ENCODE assay signal across 18 cellular contexts in genomic region chr21:28725396-28725795, GRCh38.
DNase-seq lines count a peak whose midpoint lies in the region; ATAC-seq, FAIRE-seq and TF ChIP-seq lines count a peak whose summit lies in the region.
"Had no signal": no experiment of that assay in that cellular context is flagged by ENCODE, and none has a peak within 500 bp of the region (broad histone marks: within the 10 kb centered on the region; RNA-seq: fewer than 3 reads in every experiment).

No MANE protein-coding gene starts in this region.

- H3K79me2 ChIP-seq in GM23338 (replicated peaks; ENCODE audit: insufficient read depth) (no peaks in the 10 kb centered on the region), mammary epithelial cell (ENCODE audit: insufficient read depth, low read length) (no peaks in the 10 kb centered on the region), keratinocyte (ENCODE audit: control insufficient read depth, insufficient read depth, low read length) (no peaks in the 10 kb centered on the region)

- no peaks in the 10 kb centered on the region for H3K27me3 ChIP-seq in GM23338 (ENCODE audit: insufficient read depth)
- H3K27me3 ChIP-seq in mammary epithelial cell (ENCODE audit: insufficient read depth, low read length) = no peaks in the 10 kb centered on the region
- no peaks in the 10 kb centered on the region for H3K27me3 ChIP-seq in keratinocyte (ENCODE audit: control insufficient read depth, extremely low read depth, insufficient read depth, low read length)
- H3K27me3 ChIP-seq: BLaER1 had no signal

- H3K27ac ChIP-seq in GM23338 (ENCODE audit: low read depth) (no peak overlapping the region), mammary epithelial cell (ENCODE audit: insufficient read depth, low read depth, low read length) (no peak overlapping the region), keratinocyte (ENCODE audit: control insufficient read depth, insufficient read depth, low read length) (no peak overlapping the region)
- H3K27ac ChIP-seq: 22Rv1, BLaER1 had no signal

- TF ChIP-seq CTCF in GM23338 (conservative IDR thresholded peaks at IDR 0.05; ENCODE audit: low read depth in 2 of 2) (no peak), mammary epithelial cell (conservative IDR thresholded peaks at IDR 0.05 in 1 of 2, IDR thresholded peaks at IDR 0.05 in 1 of 2; ENCODE audit: extremely low read depth in 1 of 2, insufficient read depth in 1 of 2, low read depth in 1 of 2, low read length in 2 of 2) (no peak), keratinocyte (optimal IDR thresholded peaks at IDR 0.05 in 1 of 3, IDR thresholded peaks at IDR 0.05 in 1 of 3, conservative IDR thresholded peaks at IDR 0.05 in 1 of 3; ENCODE audit: extremely low read depth in 1 of 3, insufficient read depth in 2 of 3, low read length in 3 of 3) (no peak)

- no peak overlapping the region for H3K4me3 Mint-ChIP-seq in GM23338
- H3K4me3 Mint-ChIP-seq: CD8-positive, alpha-beta memory T cell had no signal

- no peak overlapping the region for H3K4me3 ChIP-seq in GM23338
- H3K4me3 ChIP-seq in mammary epithelial cell (replicated peaks in 1 of 3; ENCODE audit: insufficient read depth in 1 of 3, low read depth in 2 of 3, low read length in 3 of 3) = no peak overlapping the region
- H3K4me3 ChIP-seq in keratinocyte (ENCODE audit: control insufficient read depth in 2 of 3, extremely low read depth in 1 of 3, insufficient read depth in 2 of 3, low read depth in 1 of 3, low read length in 3 of 3) = no peak overlapping the region
- H3K4me3 ChIP-seq: BLaER1, GM12878, HAP-1 had no signal

- peaks cover 2% of the 10 kb centered on the region for H3K27me3 Mint-ChIP-seq in GM23338 (ENCODE audit: insufficient read depth, low read depth, poor library complexity)
- H3K27me3 Mint-ChIP-seq: CD8-positive, alpha-beta memory T cell had no signal

- CTCF ChIA-PET in mammary epithelial cell (lab: Charles Lee; ENCODE audit: low non-redundant PET) = no interaction called here

- peaks cover 3% of the 10 kb centered on the region; the same call in 1 of the 3 replicates for H3K4me1 Mint-ChIP-seq in GM23338

- H3F3A ChIP-seq in GM23338 (replicated peaks; ENCODE audit: low read depth) = no peaks in the 10 kb centered on the region

- H4K20me1 ChIP-seq in GM23338 (replicated peaks; ENCODE audit: insufficient read depth) = no peaks in the 10 kb centered on the region
- H4K20me1 ChIP-seq in mammary epithelial cell (ENCODE audit: insufficient read depth, low read length) = no peaks in the 10 kb centered on the region
- H4K20me1 ChIP-seq in keratinocyte (ENCODE audit: control insufficient read depth, extremely low read depth, insufficient read depth, low read length) = no peaks in the 10 kb centered on the region
- H4K20me1 ChIP-seq: BLaER1 had no signal

- H3K9ac ChIP-seq in mammary epithelial cell (ENCODE audit: insufficient read depth, low read length) (no peak overlapping the region), keratinocyte (ENCODE audit: control insufficient read depth, extremely low read depth, insufficient read depth, low read length) (no peak overlapping the region)
- H3K9ac ChIP-seq: BLaER1 had no signal

- no peak overlapping the region for H3K27ac Mint-ChIP-seq in GM23338

- H3K9me3 ChIP-seq in mammary epithelial cell (replicated peaks; ENCODE audit: insufficient read depth, low read length) (no peaks in the 10 kb centered on the region), keratinocyte (ENCODE audit: control insufficient read depth, low read depth, low read length) (peaks cover 3% of the 10 kb centered on the region)
- H3K9me3 ChIP-seq: BLaER1, Caco-2, HAP-1 had no signal

- H2AFZ ChIP-seq in GM23338 = peak overlapping the region; percentile 38; the same call in 1 of the 2 replicates
- peak overlapping the region; percentile 73 for H2AFZ ChIP-seq in mammary epithelial cell (ENCODE audit: low read depth, low read length)
- peak overlapping the region; percentile 46 for H2AFZ ChIP-seq in keratinocyte (ENCODE audit: control insufficient read depth, low read length)

- no peak for ATAC-seq in GM23338
- ATAC-seq: GM12878 had no signal

- H3K9me1 ChIP-seq in keratinocyte (ENCODE audit: control insufficient read depth, extremely low read depth, insufficient read depth, low read length) = no peaks in the 10 kb centered on the region

- in situ Hi-C loops in mammary epithelial cell (cut with MboI; ENCODE audit: low sequenced_read_pairs in 2 of 2) (loop anchor here (25.0 kb wide), 3 partner anchors 663 to 1888 kb away; partner anchors contain the start of gene ADAMTS1 (in 1 of the 2)), G401 (cut with HindIII; ENCODE audit: low sequenced_read_pairs) (no loop called here)

- H3K4me1 ChIP-seq in GM23338 (ENCODE audit: insufficient read depth) = no peaks in the 10 kb centered on the region
- peaks cover 7% of the 10 kb centered on the region for H3K4me1 ChIP-seq in mammary epithelial cell (ENCODE audit: insufficient read depth, low read length)
- H3K4me1 ChIP-seq in keratinocyte (ENCODE audit: control insufficient read depth, extremely low read depth, insufficient read depth, low read length) = peaks cover 5% of the 10 kb centered on the region
- H3K4me1 ChIP-seq: BLaER1, Caco-2, HAP-1 had no signal

- no peaks in the 10 kb centered on the region for H3K9me2 ChIP-seq in GM23338 (ENCODE audit: insufficient read depth)

- BruUV-seq in mammary epithelial cell (replicated peaks; lab: Mats Ljungman, UMichigan) = no TSS peak

- DNase-seq in NCI-H2171 treated with DMSO at 0.1 percent for 48 hours (lab: John Stamatoyannopoulos, UW) (peak; percentile 12), NCI-H2171 (lab: John Stamatoyannopoulos, UW) (no peak), GM23338 (ENCODE audit: low spot score) (no peak), mammary epithelial cell (peak; percentile 44), keratinocyte (ENCODE audit: low read depth, low spot score) (no peak), G401 (ENCODE audit: low spot score) (no peak), germinal center (ENCODE audit: low spot score) (no peak)
- no peak for DNase-seq in activated T-cell treated with anti-CD3 and anti-CD28 coated beads, Interleukin-2, amount 50 U/mL, for 48 hours
- DNase-seq: AML-193; Caco-2; CD8-positive, alpha-beta memory T cell; DND-41; GOT3 had no signal

- H3K36me3 Mint-ChIP-seq in GM23338 (ENCODE audit: low read depth) = no peaks in the 10 kb centered on the region

- WGBS in mammary epithelial cell (ENCODE audit: low coverage, missing lambda C conversion rate) = 20% methylated on average over 1 of the region's 1 CpG

- dilution Hi-C loops in mammary epithelial cell (cut with HindIII; ENCODE audit: low sequenced_read_pairs) = no loop called here
- dilution Hi-C loops in keratinocyte (cut with MboI; ENCODE audit: extremely low pct_ligation_motif_present, low sequenced_read_pairs) = no loop called here

- H3K36me3 ChIP-seq in GM23338 (ENCODE audit: insufficient read depth) (no peaks in the 10 kb centered on the region), mammary epithelial cell (ENCODE audit: insufficient read depth, low read length) (no peaks in the 10 kb centered on the region), keratinocyte (ENCODE audit: control insufficient read depth in 2 of 2, extremely low read depth in 1 of 2, insufficient read depth in 2 of 2, low read length in 2 of 2) (no peaks in the 10 kb centered on the region)
- H3K36me3 ChIP-seq: BLaER1, HAP-1 had no signal

- no peaks in the 10 kb centered on the region for H3K9me3 Mint-ChIP-seq in GM23338
- H3K9me3 Mint-ChIP-seq: CD8-positive, alpha-beta memory T cell had no signal

- intact Hi-C loops in mammary epithelial cell (cut with micrococcal nuclease) = no loop called here

- FAIRE-seq in keratinocyte (lab: Jason Lieb, UNC) = peak; percentile 79
- FAIRE-seq: GM12878, GM18507 had no signal

- H3K4me2 ChIP-seq in GM23338 (no peak overlapping the region), mammary epithelial cell (ENCODE audit: insufficient read depth, low read depth, low read length) (peak overlapping the region; percentile 29), keratinocyte (ENCODE audit: control insufficient read depth, extremely low read depth, insufficient read depth, low read depth, low read length) (no peak overlapping the region)
- H3K4me2 ChIP-seq: BLaER1 had no signal

TF ChIP-seq in GM23338, 12 proteins besides CTCF, POLR2A, EP300 and RAD21:
- TF ChIP-seq REST (IDR thresholded peaks at IDR 0.05; ENCODE audit: unreplicated experiment) (no peak), CREB1 (CRISPR knock-in tag; IDR thresholded peaks at IDR 0.05; ENCODE audit: low read depth) (no peak), EZH2 (IDR thresholded peaks at IDR 0.05; ENCODE audit: low read depth, unreplicated experiment) (no peak), ZNF331 (CRISPR knock-in tag; IDR thresholded peaks at IDR 0.05; ENCODE audit: low read depth) (no peak)

Comparison
In these comparisons a context has a peak if more than half of its experiments do, and no peak if none do; other contexts are left out.
1. DNase-seq: peak in NCI-H2171 treated with DMSO at 0.1 percent for 48 hours (single experiment) and mammary epithelial cell (single experiment); none in NCI-H2171 (single experiment), GM23338 (single experiment), keratinocyte (single experiment), activated T-cell treated with anti-CD3 and anti-CD28 coated beads, Interleukin-2, amount 50 U/mL, for 48 hours (0 of 2), G401 (single experiment) and germinal center (single experiment).
2. Peak in every context shown above with its lines, with median percentiles within 50 percentile points of each other: H2AFZ ChIP-seq.